ENCODE assay signal across 13 cellular contexts in genomic region chr17:73226556-73227172, GRCh38. TPM values are rescaled to one million over a fixed set of nuclear protein-coding genes. Genes with fewer than 3 reads are reported as not detected.
DNase-seq lines count a peak whose midpoint lies in the region; ATAC-seq and TF ChIP-seq lines count a peak whose summit lies in the region.
"Had no signal": no experiment of that assay in that cellular context is flagged by ENCODE, and none has a peak within 500 bp of the region (broad histone marks: within the 10 kb centered on the region; RNA-seq: fewer than 3 reads in every experiment).

No MANE protein-coding gene starts in this region.

- no peak overlapping the region for H2BK15ac ChIP-seq in mesendoderm (replicated peaks; ENCODE audit: low read depth)

- intact Hi-C loops in activated T-helper 2 cell treated with anti-CD3 and anti-CD28 coated beads, Interferon-gamma antibody, Interleukin-2, Interleukin-4, amounts not matched to agents 10 μg/mL and 5 μg/mL and 100 μg/mL, durations not matched to agents 14 hours and 24 hours and 36 hours (cut with micrococcal nuclease), result loop anchor here (1.0 kb wide), 1 partner anchor 35 kb away; no protein-coding TSS in a partner anchor

- no peak overlapping the region for H3K9ac ChIP-seq in mesendoderm (ENCODE audit: low read length)

- no peak overlapping the region for H3K4ac ChIP-seq in mesendoderm (ENCODE audit: low read depth, low read length)

- H3K27ac ChIP-seq in mesendoderm (ENCODE audit: low read depth, low read length), result peak overlapping the region; percentile 64

- H2BK5ac ChIP-seq in mesendoderm (ENCODE audit: low read length), result no peak overlapping the region

- peak overlapping the region; percentile 64 for H3K56ac ChIP-seq in mesendoderm (ENCODE audit: low read length)

- TF ChIP-seq CTCF in AG10803 (conservative IDR thresholded peaks at IDR 0.05; ENCODE audit: low read length), result no peak

- H3K4me1 ChIP-seq in mesendoderm (ENCODE audit: control insufficient read depth, low read depth, low read length), result peaks cover 6% of the 10 kb centered on the region

- no peak overlapping the region for H3K4me2 ChIP-seq in mesendoderm (ENCODE audit: low read length)

- H2AK5ac ChIP-seq in mesendoderm (ENCODE audit: low read length), result no peak overlapping the region

- peaks cover 11% of the 10 kb centered on the region for H3K79me1 ChIP-seq in mesendoderm (ENCODE audit: low read length)

- no peaks in the 10 kb centered on the region for H3K36me3 ChIP-seq in mesendoderm (ENCODE audit: control insufficient read depth, insufficient read depth, low read length)

- H4K5ac ChIP-seq in mesendoderm (ENCODE audit: low read length), result peak overlapping the region; percentile 79

- no peak overlapping the region for H2BK120ac ChIP-seq in mesendoderm (ENCODE audit: low read depth, low read length)

- no peak for ATAC-seq in HG03159 (IDR thresholded peaks at IDR 0.05; ENCODE audit: unreplicated experiment)
- ATAC-seq: naive thymus-derived CD8-positive, alpha-beta T cell had no signal

- peaks cover 48% of the 10 kb centered on the region for H3K79me2 ChIP-seq in mesendoderm (ENCODE audit: control insufficient read depth, insufficient read depth, low read length)

- H3K27me3 Mint-ChIP-seq in activated T-helper 2 cell treated with anti-CD3 and anti-CD28 coated beads, Interferon-gamma antibody, Interleukin-2, Interleukin-4, amounts not matched to agents 10 μg/mL and 5 μg/mL and 100 μg/mL, durations not matched to agents 14 hours and 24 hours and 36 hours (ENCODE audit: low read depth), result no peaks in the 10 kb centered on the region
- H3K27me3 Mint-ChIP-seq: dendritic cell treated with granulocyte-macrophage colony-stimulating factor and Interleukin-4, amounts not matched to agents 40 ng/mL and 50 ng/mL, for 4 days; naive thymus-derived CD8-positive, alpha-beta T cell had no signal

- H3K4me3 Mint-ChIP-seq in activated T-helper 2 cell treated with anti-CD3 and anti-CD28 coated beads, Interferon-gamma antibody, Interleukin-2, Interleukin-4, amounts not matched to agents 10 μg/mL and 5 μg/mL and 100 μg/mL, durations not matched to agents 14 hours and 24 hours and 36 hours (ENCODE audit: low read depth), result peak overlapping the region; percentile 47
- H3K4me3 Mint-ChIP-seq: dendritic cell treated with granulocyte-macrophage colony-stimulating factor and Interleukin-4, amounts not matched to agents 40 ng/mL and 50 ng/mL, for 4 days had no signal

- DNase-seq in AG10803 (ENCODE audit: low read depth) (peak; percentile 40), HCEC 1CT (peak; percentile 23), mesendoderm (peak; percentile 71), GM03348 (ENCODE audit: low spot score) (no peak), SK-N-DZ (ENCODE audit: low spot score) (no peak), NCI-H1436 treated with DMSO at 0.1 percent for 48 hours (lab: John Stamatoyannopoulos, UW) (no peak)
- DNase-seq in activated T-helper 2 cell treated with anti-CD3 and anti-CD28 coated beads, Interferon-gamma antibody, Interleukin-2, Interleukin-4, amounts not matched to agents 10 μg/mL and 5 μg/mL and 100 μg/mL, durations not matched to agents 14 hours and 24 hours and 36 hours (ENCODE audit: low spot score), result no peak
- DNase-seq: Calu3; naive thymus-derived CD8-positive, alpha-beta T cell; NCI-H510A; substantia nigra had no signal

- no peak overlapping the region for H4K8ac ChIP-seq in mesendoderm (ENCODE audit: low read depth, low read length)

- H3K27ac Mint-ChIP-seq in activated T-helper 2 cell treated with anti-CD3 and anti-CD28 coated beads, Interferon-gamma antibody, Interleukin-2, Interleukin-4, amounts not matched to agents 10 μg/mL and 5 μg/mL and 100 μg/mL, durations not matched to agents 14 hours and 24 hours and 36 hours, result peak overlapping the region; percentile 65
- H3K27ac Mint-ChIP-seq: dendritic cell treated with granulocyte-macrophage colony-stimulating factor and Interleukin-4, amounts not matched to agents 40 ng/mL and 50 ng/mL, for 4 days had no signal

- no CpG with 5 or more reads among the region's 3 CpGs for WGBS in mesendoderm (ENCODE audit: extremely low coverage, insufficient coverage, low lambda C conversion rate)

- no peak overlapping the region for H3K23ac ChIP-seq in mesendoderm (ENCODE audit: low read length)

- peaks cover 59% of the 10 kb centered on the region for H3K4me1 Mint-ChIP-seq in activated T-helper 2 cell treated with anti-CD3 and anti-CD28 coated beads, Interferon-gamma antibody, Interleukin-2, Interleukin-4, amounts not matched to agents 10 μg/mL and 5 μg/mL and 100 μg/mL, durations not matched to agents 14 hours and 24 hours and 36 hours (ENCODE audit: low read depth)

- peak overlapping the region; percentile 75 for H3K18ac ChIP-seq in mesendoderm (ENCODE audit: low read length)

- no peaks in the 10 kb centered on the region for H3K9me3 Mint-ChIP-seq in activated T-helper 2 cell treated with anti-CD3 and anti-CD28 coated beads, Interferon-gamma antibody, Interleukin-2, Interleukin-4, amounts not matched to agents 10 μg/mL and 5 μg/mL and 100 μg/mL, durations not matched to agents 14 hours and 24 hours and 36 hours
- H3K9me3 Mint-ChIP-seq: dendritic cell treated with granulocyte-macrophage colony-stimulating factor and Interleukin-4, amounts not matched to agents 40 ng/mL and 50 ng/mL, for 4 days; naive thymus-derived CD8-positive, alpha-beta T cell had no signal

- no peaks in the 10 kb centered on the region for H3K27me3 ChIP-seq in mesendoderm (ENCODE audit: insufficient read depth, low read length, poor library complexity)

- H3K4me3 ChIP-seq in AG10803 (ENCODE audit: low read length) (no peak overlapping the region), mesendoderm (ENCODE audit: low read length) (no peak overlapping the region)

- peaks cover 30% of the 10 kb centered on the region for H3K36me3 Mint-ChIP-seq in activated T-helper 2 cell treated with anti-CD3 and anti-CD28 coated beads, Interferon-gamma antibody, Interleukin-2, Interleukin-4, amounts not matched to agents 10 μg/mL and 5 μg/mL and 100 μg/mL, durations not matched to agents 14 hours and 24 hours and 36 hours (ENCODE audit: low read depth)

RNA-seq across cellular contexts. Expression of gene COG1, which starts 33.8 kb away (rescaled TPM):
- total RNA-seq in activated T-helper 2 cell treated with anti-CD3 and anti-CD28 coated beads, Interferon-gamma antibody, Interleukin-2, Interleukin-4, amounts not matched to agents 10 μg/mL and 5 μg/mL and 100 μg/mL, durations not matched to agents 14 hours and 24 hours and 36 hours, result 31.4 and 31.5 TPM in 2 replicates
- polyA plus RNA-seq in mesendoderm (2013, experiment 1 of 2), result 17.9 TPM
- 18.4 TPM for polyA plus RNA-seq in mesendoderm (2013, experiment 2 of 2)
- polyA plus RNA-seq in SK-N-DZ (2014; cell fraction: cytosol; rRNA removed), result 22.9 and 29.5 TPM in 2 replicates
- polyA plus RNA-seq in SK-N-DZ (2014; cell fraction: nucleus; rRNA removed), result 42.5 and 60.0 TPM in 2 replicates

RNA-seq across cellular contexts. Expression of gene CPSF4L, which starts 35.0 kb away (rescaled TPM):
- total RNA-seq in activated T-helper 2 cell treated with anti-CD3 and anti-CD28 coated beads, Interferon-gamma antibody, Interleukin-2, Interleukin-4, amounts not matched to agents 10 μg/mL and 5 μg/mL and 100 μg/mL, durations not matched to agents 14 hours and 24 hours and 36 hours, result not detected in 2 replicates
- 0.06 TPM for polyA plus RNA-seq in mesendoderm (2013, experiment 1 of 2)
- polyA plus RNA-seq in mesendoderm (2013, experiment 2 of 2), result not detected
- not detected in 2 replicates for polyA plus RNA-seq in SK-N-DZ (2014; cell fraction: cytosol; rRNA removed)
- polyA plus RNA-seq in SK-N-DZ (2014; cell fraction: nucleus; rRNA removed), result not detected in 2 replicates
- total RNA-seq: Calu3; naive thymus-derived CD8-positive, alpha-beta T cell had no signal
- polyA plus RNA-seq: naive thymus-derived CD8-positive, alpha-beta T cell had no signal

Comparison
In these comparisons a context has a peak if more than half of its experiments do, and no peak if none do; other contexts are left out.
1. DNase-seq: peak in AG10803 (single experiment), HCEC 1CT (single experiment) and mesendoderm (single experiment); none in activated T-helper 2 cell treated with anti-CD3 and anti-CD28 coated beads, Interferon-gamma antibody, Interleukin-2, Interleukin-4, amounts not matched to agents 10 μg/mL and 5 μg/mL and 100 μg/mL, durations not matched to agents 14 hours and 24 hours and 36 hours (single experiment), GM03348 (single experiment), SK-N-DZ (single experiment) and NCI-H1436 treated with DMSO at 0.1 percent for 48 hours (single experiment).